Comparison of ENCODE assay signal across 24 cellular contexts in genomic region chr1:203878422-203878821, GRCh38.
"Had no signal": no experiment of that assay in that cellular context is flagged by ENCODE, and none has a peak within 500 bp of the region (broad histone marks: within the 10 kb centered on the region; RNA-seq: fewer than 3 reads in every experiment).

No MANE protein-coding gene starts in this region.

- H3K27ac ChIP-seq: stomach, suprapubic skin, testis, thoracic aorta, thyroid gland, tibial artery, tibial nerve, transverse colon, upper lobe of left lung, upper lobe of right lung, uterus, vagina had no signal

- DNase-seq: stimulated activated CD4-positive, alpha-beta T cell treated with anti-CD3 and anti-CD28 coated beads, Interleukin-2, amount 100 ng/mL, for 48 hours; stimulated activated CD4-positive, alpha-beta T cell treated with anti-CD3 and anti-CD28 coated beads, Interleukin-4, amount 100 ng/mL, for 1 hour; stimulated activated CD4-positive, alpha-beta T cell treated with anti-CD3 and anti-CD28 coated beads, Interleukin-4, amount 100 ng/mL, for 24 hours; stimulated activated CD4-positive, alpha-beta T cell treated with anti-CD3 and anti-CD28 coated beads, Interleukin-4, amount 100 ng/mL, for 4 hours; stimulated activated CD8-positive, alpha-beta memory T cell treated with anti-CD3 and anti-CD28 coated beads, Interleukin-4, amount 100 ng/mL, for 48 hours; stimulated activated naive B cell treated with anti-CD40 and anti-IgM and Interleukin-4, amounts not matched to agents 10 μg/mL and 1 μg/mL and 100 μg/mL, for 72 hours; stimulated activated naive CD4-positive, alpha-beta T cell; stimulated activated naive CD4-positive, alpha-beta T cell treated with Interleukin-2 at 50 U/mL for 16 hours; stimulated activated naive CD8-positive, alpha-beta T cell treated with anti-CD3 and anti-CD28 coated beads, Interleukin-15, amount 100 ng/mL, for 72 hours; stimulated activated naive CD8-positive, alpha-beta T cell treated with anti-CD3 and anti-CD28 coated beads, Interleukin-15, Interleukin-2, amounts not matched to agents 100 U/mL and 50 U/mL, for 24 hours; stomach; substantia nigra; testis; thyroid gland; tibial artery; transverse colon; trophoblast cell; upper lobe of left lung; upper lobe of right lung; uterus had no signal

- H3K4me1 ChIP-seq: stomach, suprapubic skin, testis, thyroid gland, tibial artery, tibial nerve, transverse colon, upper lobe of left lung, upper lobe of right lung, uterus, vagina had no signal

- H3K4me3 ChIP-seq: stomach, suprapubic skin, testis, thoracic aorta, thyroid gland, tibial artery, tibial nerve, transverse colon, upper lobe of left lung, upper lobe of right lung, uterus, vagina had no signal

- H3K36me3 ChIP-seq: thoracic aorta, transverse colon, upper lobe of right lung, uterus, vagina had no signal

- H3K9me3 ChIP-seq: stomach, suprapubic skin, testis, thoracic aorta, thyroid gland, tibial artery, tibial nerve, transverse colon, upper lobe of left lung, upper lobe of right lung, uterus, vagina had no signal
